Comparison of ENCODE assay signal across 9 cellular contexts in the genomic region with DNA sequence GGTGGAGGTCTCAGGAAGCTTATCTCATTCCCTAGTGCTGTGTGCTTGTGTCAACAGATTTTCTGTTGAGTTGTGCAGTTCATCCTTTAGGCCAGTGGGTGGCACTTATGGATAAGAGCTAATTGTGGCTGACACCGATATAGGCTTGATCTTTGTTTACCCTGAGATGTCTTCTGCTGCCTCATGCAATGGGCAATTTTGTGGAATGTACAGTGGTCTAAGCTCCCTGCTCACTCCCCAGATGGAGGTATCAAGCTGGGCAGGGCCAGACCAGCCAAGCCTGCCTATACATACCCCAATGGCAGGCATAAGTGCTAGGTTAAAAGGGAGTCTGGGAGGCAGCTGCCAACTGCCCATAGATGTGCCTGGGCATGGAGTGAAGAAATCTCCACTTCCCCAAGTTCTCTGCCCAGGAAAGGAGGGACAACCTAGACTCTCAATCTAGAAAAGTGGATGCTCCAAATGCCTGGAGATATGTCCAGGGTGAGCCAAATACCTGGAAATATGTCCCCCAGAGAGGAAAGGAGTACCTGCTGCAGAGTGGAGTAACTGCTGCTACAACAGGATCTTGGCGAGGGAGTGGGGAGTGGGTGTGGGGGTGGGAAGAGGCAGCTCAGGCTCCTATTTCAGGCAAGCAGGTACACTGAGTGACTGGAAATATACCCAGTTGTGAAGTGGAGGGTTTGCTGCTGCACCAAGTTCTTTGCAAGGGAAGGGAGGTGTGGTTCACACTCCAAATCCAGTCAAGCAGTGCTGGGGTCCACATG. TPM values are rescaled to one million over a fixed set of nuclear protein-coding genes. Genes with fewer than 3 reads are reported as not detected.
A peak's percentile ranks its signal among the peaks of the same experiment; 100 is the strongest.
DNase-seq lines count a peak whose midpoint lies in the region; FAIRE-seq and TF ChIP-seq lines count a peak whose summit lies in the region.
"Had no signal": no experiment of that assay in that cellular context is flagged by ENCODE, and none has a peak within 500 bp of the region (broad histone marks: within the 10 kb centered on the region; RNA-seq: fewer than 3 reads in every experiment).

No MANE protein-coding gene starts in this region.

- H4K8ac ChIP-seq in neuronal stem cell (ENCODE audit: low read depth, low read length) = no peak overlapping the region

- H2AFZ ChIP-seq in endothelial cell of umbilical vein (ENCODE audit: low read depth, low read length) (no peak overlapping the region), neuronal stem cell (ENCODE audit: low read length) (peak overlapping the region; percentile 72)

- no peak overlapping the region for H3K23ac ChIP-seq in neuronal stem cell (ENCODE audit: low read depth, low read length, poor library complexity)

- no peaks in the 10 kb centered on the region for H3K36me3 ChIP-seq in endothelial cell of umbilical vein (ENCODE audit: control insufficient read depth in 2 of 2, extremely low read depth in 1 of 2, insufficient read depth in 2 of 2, low read length in 2 of 2)
- H3K36me3 ChIP-seq in neuronal stem cell (replicated peaks in 1 of 2; ENCODE audit: control insufficient read depth in 2 of 2, insufficient read depth in 2 of 2, low read length in 2 of 2) = no peaks in the 10 kb centered on the region

- no peaks in the 10 kb centered on the region for H3K79me1 ChIP-seq in neuronal stem cell (ENCODE audit: low read depth, low read length)

- POLR2A ChIA-PET in endothelial cell of umbilical vein (lab: Charles Lee) = no interaction called here

- in situ Hi-C loops in ACHN (cut with HindIII; ENCODE audit: low pct_ligation_motif_present, low pct_unique_long_range_greater_than_20kb, low sequenced_read_pairs) = no loop called here

- TF ChIP-seq CTCF in GM12872 (IDR thresholded peaks at IDR 0.05; ENCODE audit: insufficient read depth, low read depth, low read length) = peak; percentile 77
- peak; percentile 51 for TF ChIP-seq CTCF in HFF-Myc (IDR thresholded peaks at IDR 0.05; ENCODE audit: low read depth, low read length, missing control alignments)
- TF ChIP-seq CTCF in VCaP (conservative IDR thresholded peaks at IDR 0.05) = peak; percentile 77
- peak; percentile 49 to 65 for TF ChIP-seq CTCF in endothelial cell of umbilical vein (IDR thresholded peaks at IDR 0.05; ENCODE audit: extremely low read depth in 1 of 2, insufficient read depth in 1 of 2, low read depth in 1 of 2, low read length in 2 of 2)

- H4K91ac ChIP-seq in neuronal stem cell (ENCODE audit: low read depth, low read length, poor library complexity) = no peak overlapping the region

- dilution Hi-C loops in endothelial cell of umbilical vein (cut with MboI; ENCODE audit: extremely low pct_ligation_motif_present, low sequenced_read_pairs) = no loop called here

- no peak overlapping the region for H3K9ac ChIP-seq in endothelial cell of umbilical vein (replicated peaks; ENCODE audit: extremely low read depth, insufficient read depth, low read length)
- no peak overlapping the region for H3K9ac ChIP-seq in neuronal stem cell (ENCODE audit: low read depth, low read length, poor library complexity)

- no peaks in the 10 kb centered on the region for H3K79me2 ChIP-seq in endothelial cell of umbilical vein (ENCODE audit: control insufficient read depth, insufficient read depth, low read length)

- H2BK15ac ChIP-seq in neuronal stem cell (ENCODE audit: low read length) = no peak overlapping the region

- no peaks in the 10 kb centered on the region for H4K20me1 ChIP-seq in endothelial cell of umbilical vein (replicated peaks; ENCODE audit: control insufficient read depth, extremely low read depth, insufficient read depth, low read length)

- no peak for TF ChIP-seq POLR2A in endothelial cell of umbilical vein (IDR thresholded peaks at IDR 0.05; ENCODE audit: low read depth, low read length)

- WGBS in neuronal stem cell (ENCODE audit: extremely low coverage in 2 of 2, insufficient read length in 2 of 2, insufficient replicate concordance in 1 of 2), 2 donors = no CpG with 5 or more reads among the region's 2 CpGs

- no peaks in the 10 kb centered on the region for H3K27me3 ChIP-seq in endothelial cell of umbilical vein (ENCODE audit: control insufficient read depth in 2 of 2, insufficient read depth in 2 of 2, low read length in 2 of 2)
- H3K27me3 ChIP-seq in neuronal stem cell (ENCODE audit: control insufficient read depth in 3 of 3, insufficient read depth in 3 of 3, low read depth in 1 of 3, low read length in 3 of 3) = no peaks in the 10 kb centered on the region

- H3K4me1 ChIP-seq in endothelial cell of umbilical vein (ENCODE audit: control insufficient read depth, extremely low read depth, insufficient read depth, low read length) (no peaks in the 10 kb centered on the region), neuronal stem cell (ENCODE audit: control insufficient read depth in 2 of 2, insufficient read depth in 1 of 2, low read depth in 1 of 2, low read length in 2 of 2) (no peaks in the 10 kb centered on the region)

- no peak overlapping the region for H3K18ac ChIP-seq in neuronal stem cell (ENCODE audit: low read length)

- no peak overlapping the region for H3K4me3 ChIP-seq in HFF-Myc (replicated peaks; ENCODE audit: low read depth, low read length)
- no peak overlapping the region for H3K4me3 ChIP-seq in endothelial cell of umbilical vein (replicated peaks in 1 of 3; ENCODE audit: insufficient read depth in 1 of 3, low read depth in 1 of 3, low read length in 3 of 3)
- no peak overlapping the region for H3K4me3 ChIP-seq in neuronal stem cell (ENCODE audit: low read length in 2 of 2)
- H3K4me3 ChIP-seq: skin epidermis had no signal

- H3K4me2 ChIP-seq in endothelial cell of umbilical vein (ENCODE audit: insufficient read depth, low read length) (no peak overlapping the region), neuronal stem cell (ENCODE audit: insufficient read depth, low read length, poor library complexity, severe bottlenecking) (no peak overlapping the region)

- H3K9me3 ChIP-seq in endothelial cell of umbilical vein (replicated peaks; ENCODE audit: control insufficient read depth, insufficient read depth, low read length) (no peaks in the 10 kb centered on the region), neuronal stem cell (replicated peaks in 1 of 2; ENCODE audit: control insufficient read depth in 2 of 2, insufficient read depth in 1 of 2, low read depth in 1 of 2, low read length in 2 of 2) (peaks cover 0 to 3% of the 10 kb centered on the region in 2 donors)

- intact Hi-C loops in endothelial cell of umbilical vein (cut with micrococcal nuclease) = loop anchor here (2.0 kb wide), 2 partner anchors 15 to 109 kb away; partner anchors contain the start of gene MED23

- no peak overlapping the region for H2BK12ac ChIP-seq in neuronal stem cell (ENCODE audit: low read length)

- FAIRE-seq in endothelial cell of umbilical vein (lab: Jason Lieb, UNC) = peak; percentile 87

- H2AK5ac ChIP-seq in neuronal stem cell (ENCODE audit: low read depth, low read length) = no peak overlapping the region

- no peak overlapping the region for H2BK5ac ChIP-seq in neuronal stem cell (ENCODE audit: low read length)

- H3K14ac ChIP-seq in neuronal stem cell (ENCODE audit: low read length) = no peak overlapping the region

- no peak overlapping the region for H2BK120ac ChIP-seq in neuronal stem cell (ENCODE audit: low read depth, low read length)

- DNase-seq in ACHN = peak; percentile 43
- peak; percentile 22 for DNase-seq in HFF-Myc (ENCODE audit: extremely low read depth, low read depth)
- DNase-seq in M059J (ENCODE audit: low read depth) = peak; percentile 56
- DNase-seq in endothelial cell of umbilical vein (ENCODE audit: low read depth, low spot score) = peak; percentile 54
- DNase-seq in neuronal stem cell (ENCODE audit: low spot score) = no peak
- DNase-seq in NCI-H1930 (lab: John Stamatoyannopoulos, UW) = no peak

- CTCF ChIA-PET in endothelial cell of umbilical vein (lab: Charles Lee) = interaction anchor here (0.5 to 2.2 kb wide), 28 partner anchors 9 to 635 kb away, joined by 3 to 54 read pairs (median 3); partner anchors contain the start of gene MED23

- no peak overlapping the region for H3K27ac ChIP-seq in VCaP
- no peak overlapping the region for H3K27ac ChIP-seq in endothelial cell of umbilical vein (ENCODE audit: insufficient read depth, low read depth, low read length)
- no peak overlapping the region for H3K27ac ChIP-seq in neuronal stem cell (replicated peaks; ENCODE audit: low read length)
- H3K27ac ChIP-seq: skin epidermis had no signal

- BruUV-seq in endothelial cell of umbilical vein (replicated peaks; lab: Mats Ljungman, UMichigan) = no TSS peak

- H3K4ac ChIP-seq in neuronal stem cell (ENCODE audit: low read length) = no peak overlapping the region

- no peaks in the 10 kb centered on the region for H3K9me1 ChIP-seq in endothelial cell of umbilical vein (replicated peaks; ENCODE audit: control insufficient read depth, extremely low read depth, insufficient read depth, low read length)

TF ChIP-seq in endothelial cell of umbilical vein, 7 proteins besides CTCF, POLR2A, EP300 and RAD21:
- no peak for TF ChIP-seq MYC (IDR thresholded peaks at IDR 0.05; ENCODE audit: low read depth, low read length)
- no peak for TF ChIP-seq JUN (IDR thresholded peaks at IDR 0.05; ENCODE audit: borderline replicate concordance, insufficient read depth, insufficient read length, low read depth)
- no peak for TF ChIP-seq POLR2AphosphoS5 (IDR thresholded peaks at IDR 0.05; ENCODE audit: insufficient read depth, low read depth, low read length)
- no peak for TF ChIP-seq FOS (IDR thresholded peaks at IDR 0.05; ENCODE audit: borderline replicate concordance, insufficient read depth, low read length)
- no peak for TF ChIP-seq GATA2 (IDR thresholded peaks at IDR 0.05; ENCODE audit: insufficient read depth, insufficient read length, low read depth, low read length)
- TF ChIP-seq MAX (IDR thresholded peaks at IDR 0.05; ENCODE audit: insufficient read depth, insufficient read length) = no peak
- no peak for TF ChIP-seq EZH2 (IDR thresholded peaks at IDR 0.05; ENCODE audit: borderline replicate concordance, low read depth, low read length, severe bottlenecking)
TF ChIP-seq in endothelial cell of umbilical vein: peak in this region for 0.

RNA-seq across cellular contexts. Expression of gene ARG1, which starts 53.2 kb away (rescaled TPM):
- total RNA-seq in M059J (2014; rRNA removed; shearing (Covaris generic)) = not detected in 2 replicates
- not detected in 2 replicates for total RNA-seq in endothelial cell of umbilical vein
- not detected in 2 replicates for polyA plus RNA-seq in endothelial cell of umbilical vein
- not detected in 2 replicates for polyA plus RNA-seq in endothelial cell of umbilical vein (2011; cell fraction: cytosol; rRNA removed)
- polyA plus RNA-seq in endothelial cell of umbilical vein (2011; cell fraction: nucleus; rRNA removed) = not detected in 2 replicates
- not detected in 2 replicates for polyA plus RNA-seq in endothelial cell of umbilical vein (2012)
- not detected in 2 replicates for polyA minus RNA-seq in endothelial cell of umbilical vein
- not detected for polyA minus RNA-seq in endothelial cell of umbilical vein (2011; cell fraction: cytosol; rRNA and poly(A)+ RNA removed)
- not detected in 2 replicates for polyA minus RNA-seq in endothelial cell of umbilical vein (2011; cell fraction: nucleus; rRNA and poly(A)+ RNA removed)
- polyA plus RNA-seq in neuronal stem cell (2013, experiment 1 of 2) = not detected
- polyA plus RNA-seq in neuronal stem cell (2013, experiment 2 of 2) = not detected

Comparison
In these comparisons a context has a peak if more than half of its experiments do, and no peak if none do; other contexts are left out.
1. DNase-seq: peak in ACHN (single experiment), HFF-Myc (single experiment), M059J (single experiment) and endothelial cell of umbilical vein (single experiment); none in neuronal stem cell (single experiment) and NCI-H1930 (0 of 2).
2. Peak in every context shown above with its lines, with median percentiles within 50 percentile points of each other: CTCF ChIP-seq.